In genomic region chr13:36476661-36477060, GRCh38 we compare ENCODE assay signal across 9 cellular contexts. TPM values are rescaled to one million over a fixed set of nuclear protein-coding genes. Genes with fewer than 3 reads are reported as not detected.
"Had no signal": no experiment of that assay in that cellular context is flagged by ENCODE, and none has a peak within 500 bp of the region (broad histone marks: within the 10 kb centered on the region; RNA-seq: fewer than 3 reads in every experiment).

No MANE protein-coding gene starts in this region.

- H3K4me3 Mint-ChIP-seq: GM23338, H9 had no signal

- H3K4me3 ChIP-seq: GM23338, K562 had no signal

- H3K27ac Mint-ChIP-seq: GM23338, H9 had no signal

- ATAC-seq: GM23338, K562 had no signal

- H3K4me2 ChIP-seq: GM23338 had no signal

- DNase-seq: H9, HCEC 1CT, IMR-90 had no signal

- FAIRE-seq: H1, H54, HTR-8/SVneo, K562 had no signal

RNA-seq across cellular contexts. Expression of gene CCNA1, which starts 44.4 kb away (rescaled TPM):
- total RNA-seq: HT-29, IMR-90, K562 had no signal
